ENCODE assay signal across 8 cellular contexts in genomic region chr1:111202707-111203623, GRCh38.
DNase-seq lines count a peak whose midpoint lies in the region; ATAC-seq and TF ChIP-seq lines count a peak whose summit lies in the region.

No MANE protein-coding gene starts in this region.

- CTCF ChIA-PET in HEK293T (lab: Yijun Ruan, JAX) = interaction anchor here (1.0 kb wide), 1 partner anchor 20 kb away, joined by 3 read pairs; no protein-coding TSS in a partner anchor

- POLR2A ChIA-PET in HEK293T (lab: Yijun Ruan, JAX) = no interaction called here

- H3K4me3 ChIP-seq in GM12865 (ENCODE audit: low read depth, low read length) (peak overlapping the region; percentile 74), KMS-11 (IDR thresholded peaks at IDR 0.05; ENCODE audit: insufficient read depth, low read depth, low read length) (peak overlapping the region; percentile 32), parathyroid adenoma (ENCODE audit: low read depth, low read length) (peak overlapping the region; percentile 82)

- DNase-seq in GM12865 (ENCODE audit: low read depth) (peak; percentile 68), HEK293T (ENCODE audit: extremely low spot score) (no peak), substantia nigra (lab: John Stamatoyannopoulos, UW) (no peak)

- ATAC-seq in HG03378 (IDR thresholded peaks at IDR 0.05; ENCODE audit: unreplicated experiment) (no peak), GM19324 (IDR thresholded peaks at IDR 0.05; ENCODE audit: low FRiP score, unreplicated experiment) (no peak)

- H3K27me3 Mint-ChIP-seq in dendritic cell treated with granulocyte-macrophage colony-stimulating factor and Interleukin-4, amounts not matched to agents 40 ng/mL and 50 ng/mL, for 4 days = no peaks in the 10 kb centered on the region

- no peaks in the 10 kb centered on the region for H3K9me3 Mint-ChIP-seq in dendritic cell treated with granulocyte-macrophage colony-stimulating factor and Interleukin-4, amounts not matched to agents 40 ng/mL and 50 ng/mL, for 4 days

- H3K36me3 ChIP-seq in KMS-11 (ENCODE audit: insufficient read depth) (no peaks in the 10 kb centered on the region), parathyroid adenoma (ENCODE audit: control insufficient read depth, insufficient read depth, low read length) (no peaks in the 10 kb centered on the region)

- H3K4me1 Mint-ChIP-seq in dendritic cell treated with granulocyte-macrophage colony-stimulating factor and Interleukin-4, amounts not matched to agents 40 ng/mL and 50 ng/mL, for 4 days (ENCODE audit: low read depth) = peaks cover 86% of the 10 kb centered on the region

- no peaks in the 10 kb centered on the region for H3K36me3 Mint-ChIP-seq in dendritic cell treated with granulocyte-macrophage colony-stimulating factor and Interleukin-4, amounts not matched to agents 40 ng/mL and 50 ng/mL, for 4 days (ENCODE audit: low read depth)

- peak overlapping the region; percentile 83 for H3K27ac Mint-ChIP-seq in dendritic cell treated with granulocyte-macrophage colony-stimulating factor and Interleukin-4, amounts not matched to agents 40 ng/mL and 50 ng/mL, for 4 days

- TF ChIP-seq CTCF in GM12865 (IDR thresholded peaks at IDR 0.05; ENCODE audit: insufficient read depth, low read depth, low read length, missing control alignments) (peak; percentile 15), KMS-11 (conservative IDR thresholded peaks at IDR 0.05; ENCODE audit: low read depth, low read length) (no peak), parathyroid adenoma (IDR thresholded peaks at IDR 0.05) (no peak)

- peak overlapping the region; percentile 76 for H3K4me3 Mint-ChIP-seq in dendritic cell treated with granulocyte-macrophage colony-stimulating factor and Interleukin-4, amounts not matched to agents 40 ng/mL and 50 ng/mL, for 4 days

- H3K9ac ChIP-seq in KMS-11 = peak overlapping the region; percentile 81; the same call in 1 of the 2 replicates
- no peak overlapping the region for H3K9ac ChIP-seq in parathyroid adenoma

- H3K27me3 ChIP-seq in KMS-11 (ENCODE audit: insufficient read depth, low read depth) = no peaks in the 10 kb centered on the region
- no peaks in the 10 kb centered on the region for H3K27me3 ChIP-seq in parathyroid adenoma (ENCODE audit: control insufficient read depth, insufficient read depth, low read length)

- H3K79me2 ChIP-seq in KMS-11 (ENCODE audit: insufficient read depth, low read depth) (no peaks in the 10 kb centered on the region), parathyroid adenoma (no peaks in the 10 kb centered on the region)

- H3K4me2 ChIP-seq in KMS-11 = peak overlapping the region; percentile 68
- peak overlapping the region; percentile 88 for H3K4me2 ChIP-seq in parathyroid adenoma (ENCODE audit: low read length)

- no peaks in the 10 kb centered on the region for H3K9me3 ChIP-seq in parathyroid adenoma (ENCODE audit: control insufficient read depth, low read length)

- H2AFZ ChIP-seq in KMS-11 (ENCODE audit: low read depth) (peak overlapping the region; percentile 52; the same call in 1 of the 2 replicates), parathyroid adenoma (peak overlapping the region; percentile 73)

- no peaks in the 10 kb centered on the region for H4K20me1 ChIP-seq in KMS-11 (ENCODE audit: insufficient read depth)

- H3K4me1 ChIP-seq in KMS-11 (ENCODE audit: low read depth, poor library complexity, severe bottlenecking) (peaks cover 16% of the 10 kb centered on the region), parathyroid adenoma (peaks cover 16% of the 10 kb centered on the region)

- H3K27ac ChIP-seq in KMS-11 (no peak overlapping the region; the same call in 1 of the 2 replicates), parathyroid adenoma (peak overlapping the region; percentile 93), substantia nigra (ENCODE audit: low read depth, low read length, poor library complexity, severe bottlenecking) (no peak overlapping the region)

- intact Hi-C loops in dendritic cell treated with granulocyte-macrophage colony-stimulating factor and Interleukin-4, amounts not matched to agents 40 ng/mL and 50 ng/mL, for 4 days (cut with micrococcal nuclease) = loop anchor here (5.0 kb wide), 1 partner anchor 76 kb away; no protein-coding TSS in a partner anchor

TF ChIP-seq in HEK293T, 16 proteins besides CTCF, POLR2A, EP300 and RAD21:
- TF ChIP-seq FOXK2 (IDR thresholded peaks at IDR 0.05) = no peak
- no peak for TF ChIP-seq PKNOX1 (IDR thresholded peaks at IDR 0.05)
- TF ChIP-seq LEF1 (IDR thresholded peaks at IDR 0.05; ENCODE audit: borderline replicate concordance) = no peak
- TF ChIP-seq NFRKB (IDR thresholded peaks at IDR 0.05) = no peak
- no peak for TF ChIP-seq FOXM1 (IDR thresholded peaks at IDR 0.05; ENCODE audit: borderline replicate concordance)
- TF ChIP-seq ELF4 (IDR thresholded peaks at IDR 0.05) = no peak
- no peak for TF ChIP-seq ARNT (IDR thresholded peaks at IDR 0.05)
- TF ChIP-seq FOXA1 (IDR thresholded peaks at IDR 0.05) = no peak
- TF ChIP-seq SP1 (IDR thresholded peaks at IDR 0.05) = no peak
- no peak for TF ChIP-seq SUZ12 (IDR thresholded peaks at IDR 0.05)
- TF ChIP-seq TARDBP (IDR thresholded peaks at IDR 0.05) = no peak
- TF ChIP-seq HDGF (IDR thresholded peaks at IDR 0.05; ENCODE audit: borderline replicate concordance) = no peak
- no peak for TF ChIP-seq L3MBTL2 (conservative IDR thresholded peaks at IDR 0.05)
- TF ChIP-seq CTBP1 (IDR thresholded peaks at IDR 0.05; ENCODE audit: borderline replicate concordance) = no peak
- no peak for TF ChIP-seq ZNF384 (IDR thresholded peaks at IDR 0.05)
- TF ChIP-seq BHLHE40 (IDR thresholded peaks at IDR 0.05; ENCODE audit: borderline replicate concordance) = no peak

Comparison
In these comparisons a context has a peak if more than half of its experiments do, and no peak if none do; other contexts are left out.
1. H3K4me3 ChIP-seq: peak in every context shown above with its lines; median percentile 82 in parathyroid adenoma; 74 in GM12865; 32 in KMS-11.